ENCODE assay signal across 8 cellular contexts in genomic region chr2:206084468-206084869, GRCh38. TPM values are rescaled to one million over a fixed set of nuclear protein-coding genes. Genes with fewer than 3 reads are reported as not detected.
DNase-seq lines count a peak whose midpoint lies in the region; ATAC-seq, FAIRE-seq and TF ChIP-seq lines count a peak whose summit lies in the region.

No MANE protein-coding gene starts in this region.

- FAIRE-seq in RCC 7860 (lab: Jason Lieb, UNC) = peak; percentile 85

- peaks cover 84% of the 10 kb centered on the region for H3K79me2 ChIP-seq in hepatocyte

- H3K9me2 ChIP-seq in hepatocyte (replicated peaks; ENCODE audit: insufficient read depth) = no peaks in the 10 kb centered on the region

- peak overlapping the region; percentile 98 for H3K27ac ChIP-seq in hepatocyte

- H3K4me1 ChIP-seq in hepatocyte (ENCODE audit: insufficient read depth) = peaks cover 6% of the 10 kb centered on the region

- 1% methylated on average over 10 of the region's 10 CpGs for WGBS in hepatocyte (ENCODE audit: low lambda C conversion rate, missing lambda C conversion rate)

- H3K4me3 ChIP-seq in hepatocyte = peak overlapping the region; percentile 53

- H3K9me3 ChIP-seq in hepatocyte (ENCODE audit: low read depth) = no peaks in the 10 kb centered on the region

- no peak for TF ChIP-seq CTCF in hepatocyte (IDR thresholded peaks at IDR 0.05; ENCODE audit: poor library complexity)

- peak overlapping the region; percentile 83 for H3K4me2 ChIP-seq in hepatocyte

- H4K20me1 ChIP-seq in hepatocyte (ENCODE audit: insufficient read depth, poor library complexity, severe bottlenecking) = peaks cover 6% of the 10 kb centered on the region

- H2AFZ ChIP-seq in hepatocyte = peak overlapping the region; percentile 70

- H3K27me3 ChIP-seq in hepatocyte = no peaks in the 10 kb centered on the region

- no peak for ATAC-seq in HG02678 (IDR thresholded peaks at IDR 0.05; ENCODE audit: unreplicated experiment)

- no peaks in the 10 kb centered on the region for H3K36me3 ChIP-seq in hepatocyte (replicated peaks; ENCODE audit: insufficient read depth, low read depth)

- peak; percentile 51 for DNase-seq in CMK (ENCODE audit: low read depth)
- DNase-seq in HS-5 (ENCODE audit: low read depth) = peak; percentile 80
- DNase-seq in RCC 7860 (ENCODE audit: low spot score) = peak; percentile 66
- DNase-seq in astrocyte of the hippocampus (ENCODE audit: low read depth, low spot score) = peak; percentile 72
- DNase-seq in hepatocyte (ENCODE audit: low spot score) = peak; percentile 58
- DNase-seq in pons (ENCODE audit: low spot score) = peak; percentile 83
- no peak for DNase-seq in GF-D8 (lab: John Stamatoyannopoulos, UW)

RNA-seq across cellular contexts. Expression of gene INO80D, which starts 1.5 kb away (rescaled TPM):
- total RNA-seq in hepatocyte = 11.6 and 15.0 TPM in 2 replicates
- 4.7 and 6.6 TPM in 2 replicates for polyA plus RNA-seq in hepatocyte
